ENCODE assay signal across 1 cellular context in the genomic region with DNA sequence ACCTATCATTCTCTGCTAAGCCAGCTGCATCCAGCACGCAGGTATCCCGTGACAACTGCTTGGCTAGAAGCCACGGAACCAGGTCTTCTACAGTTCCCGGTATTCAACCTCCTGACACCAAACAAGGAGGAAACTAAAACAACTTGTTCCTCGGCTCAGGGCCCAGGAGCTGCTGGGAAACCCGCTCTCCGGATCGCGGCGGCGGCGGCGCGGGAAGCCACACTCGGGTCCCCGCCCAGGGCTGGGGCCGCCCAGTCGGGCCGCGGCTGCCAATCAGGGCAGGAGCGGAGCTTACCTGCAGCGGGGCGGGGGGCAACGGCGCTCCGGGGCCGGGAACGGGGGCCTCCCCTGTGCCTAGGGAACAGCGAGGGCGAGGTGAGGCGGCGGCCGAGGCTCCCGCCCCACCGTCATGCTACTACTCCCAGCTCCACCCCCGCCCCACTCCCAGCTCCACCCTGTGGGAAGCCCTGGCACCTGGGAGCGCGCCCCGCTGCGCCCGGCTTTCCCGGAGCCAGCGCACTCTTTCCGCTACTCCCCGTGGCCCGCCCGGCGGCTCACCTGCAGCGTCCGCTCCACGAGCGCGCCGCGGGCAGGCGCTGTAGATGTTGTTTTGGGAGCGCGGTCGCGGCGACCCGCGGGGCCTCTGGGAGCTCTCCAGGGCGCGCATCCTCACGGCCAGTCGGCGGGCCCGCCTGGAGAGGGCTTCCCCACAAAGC.
TF ChIP-seq lines count a peak whose summit lies in the region.

No MANE protein-coding gene starts in this region.

TF ChIP-seq in HepG2, 621 proteins besides CTCF, POLR2A, EP300 and RAD21:
- TF ChIP-seq KDM2A (CRISPR knock-in tag; IDR thresholded peaks at IDR 0.05; ENCODE audit: borderline replicate concordance, low read depth): 0 out of 2 replicates have a peak, but pooled peaks have one; percentile 7
- TF ChIP-seq, protein P1, sequence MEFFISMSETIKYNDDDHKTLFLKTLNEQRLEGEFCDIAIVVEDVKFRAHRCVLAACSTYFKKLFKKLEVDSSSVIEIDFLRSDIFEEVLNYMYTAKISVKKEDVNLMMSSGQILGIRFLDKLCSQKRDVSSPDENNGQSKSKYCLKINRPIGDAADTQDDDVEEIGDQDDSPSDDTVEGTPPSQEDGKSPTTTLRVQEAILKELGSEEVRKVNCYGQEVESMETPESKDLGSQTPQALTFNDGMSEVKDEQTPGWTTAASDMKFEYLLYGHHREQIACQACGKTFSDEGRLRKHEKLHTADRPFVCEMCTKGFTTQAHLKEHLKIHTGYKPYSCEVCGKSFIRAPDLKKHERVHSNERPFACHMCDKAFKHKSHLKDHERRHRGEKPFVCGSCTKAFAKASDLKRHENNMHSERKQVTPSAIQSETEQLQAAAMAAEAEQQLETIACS (CRISPR knock-in tag; IDR thresholded peaks at IDR 0.05): 0 out of 2 replicates have a peak, but pooled peaks have one; percentile 31
- TF ChIP-seq ZNF563 (CRISPR knock-in tag; IDR thresholded peaks at IDR 0.05): 0 out of 2 replicates have a peak, but pooled peaks have one; percentile 13
- peak; percentile 55 for TF ChIP-seq HNRNPLL (IDR thresholded peaks at IDR 0.05; ENCODE audit: low read depth, low read length, poor library complexity, severe bottlenecking)
- peak; percentile 20 for TF ChIP-seq HNRNPK (IDR thresholded peaks at IDR 0.05; ENCODE audit: low read depth, low read length, poor library complexity, severe bottlenecking)
- TF ChIP-seq, protein P2, sequence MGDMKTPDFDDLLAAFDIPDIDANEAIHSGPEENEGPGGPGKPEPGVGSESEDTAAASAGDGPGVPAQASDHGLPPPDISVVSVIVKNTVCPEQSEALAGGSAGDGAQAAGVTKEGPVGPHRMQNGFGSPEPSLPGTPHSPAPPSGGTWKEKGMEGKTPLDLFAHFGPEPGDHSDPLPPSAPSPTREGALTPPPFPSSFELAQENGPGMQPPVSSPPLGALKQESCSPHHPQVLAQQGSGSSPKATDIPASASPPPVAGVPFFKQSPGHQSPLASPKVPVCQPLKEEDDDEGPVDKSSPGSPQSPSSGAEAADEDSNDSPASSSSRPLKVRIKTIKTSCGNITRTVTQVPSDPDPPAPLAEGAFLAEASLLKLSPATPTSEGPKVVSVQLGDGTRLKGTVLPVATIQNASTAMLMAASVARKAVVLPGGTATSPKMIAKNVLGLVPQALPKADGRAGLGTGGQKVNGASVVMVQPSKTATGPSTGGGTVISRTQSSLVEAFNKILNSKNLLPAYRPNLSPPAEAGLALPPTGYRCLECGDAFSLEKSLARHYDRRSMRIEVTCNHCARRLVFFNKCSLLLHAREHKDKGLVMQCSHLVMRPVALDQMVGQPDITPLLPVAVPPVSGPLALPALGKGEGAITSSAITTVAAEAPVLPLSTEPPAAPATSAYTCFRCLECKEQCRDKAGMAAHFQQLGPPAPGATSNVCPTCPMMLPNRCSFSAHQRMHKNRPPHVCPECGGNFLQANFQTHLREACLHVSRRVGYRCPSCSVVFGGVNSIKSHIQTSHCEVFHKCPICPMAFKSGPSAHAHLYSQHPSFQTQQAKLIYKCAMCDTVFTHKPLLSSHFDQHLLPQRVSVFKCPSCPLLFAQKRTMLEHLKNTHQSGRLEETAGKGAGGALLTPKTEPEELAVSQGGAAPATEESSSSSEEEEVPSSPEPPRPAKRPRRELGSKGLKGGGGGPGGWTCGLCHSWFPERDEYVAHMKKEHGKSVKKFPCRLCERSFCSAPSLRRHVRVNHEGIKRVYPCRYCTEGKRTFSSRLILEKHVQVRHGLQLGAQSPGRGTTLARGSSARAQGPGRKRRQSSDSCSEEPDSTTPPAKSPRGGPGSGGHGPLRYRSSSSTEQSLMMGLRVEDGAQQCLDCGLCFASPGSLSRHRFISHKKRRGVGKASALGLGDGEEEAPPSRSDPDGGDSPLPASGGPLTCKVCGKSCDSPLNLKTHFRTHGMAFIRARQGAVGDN (CRISPR knock-in tag; IDR thresholded peaks at IDR 0.05): peak; percentile 36
- TF ChIP-seq ZNF772 (CRISPR knock-in tag; IDR thresholded peaks at IDR 0.05): no peak
- TF ChIP-seq, protein P3, sequence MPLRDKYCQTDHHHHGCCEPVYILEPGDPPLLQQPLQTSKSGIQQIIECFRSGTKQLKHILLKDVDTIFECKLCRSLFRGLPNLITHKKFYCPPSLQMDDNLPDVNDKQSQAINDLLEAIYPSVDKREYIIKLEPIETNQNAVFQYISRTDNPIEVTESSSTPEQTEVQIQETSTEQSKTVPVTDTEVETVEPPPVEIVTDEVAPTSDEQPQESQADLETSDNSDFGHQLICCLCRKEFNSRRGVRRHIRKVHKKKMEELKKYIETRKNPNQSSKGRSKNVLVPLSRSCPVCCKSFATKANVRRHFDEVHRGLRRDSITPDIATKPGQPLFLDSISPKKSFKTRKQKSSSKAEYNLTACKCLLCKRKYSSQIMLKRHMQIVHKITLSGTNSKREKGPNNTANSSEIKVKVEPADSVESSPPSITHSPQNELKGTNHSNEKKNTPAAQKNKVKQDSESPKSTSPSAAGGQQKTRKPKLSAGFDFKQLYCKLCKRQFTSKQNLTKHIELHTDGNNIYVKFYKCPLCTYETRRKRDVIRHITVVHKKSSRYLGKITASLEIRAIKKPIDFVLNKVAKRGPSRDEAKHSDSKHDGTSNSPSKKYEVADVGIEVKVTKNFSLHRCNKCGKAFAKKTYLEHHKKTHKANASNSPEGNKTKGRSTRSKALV (CRISPR knock-in tag; IDR thresholded peaks at IDR 0.05): peak; percentile 85
- TF ChIP-seq PRPF4 (IDR thresholded peaks at IDR 0.05; ENCODE audit: low read depth, low read length, poor library complexity, severe bottlenecking): no peak
